ENCODE assay signal across 5 cellular contexts in the genomic region with DNA sequence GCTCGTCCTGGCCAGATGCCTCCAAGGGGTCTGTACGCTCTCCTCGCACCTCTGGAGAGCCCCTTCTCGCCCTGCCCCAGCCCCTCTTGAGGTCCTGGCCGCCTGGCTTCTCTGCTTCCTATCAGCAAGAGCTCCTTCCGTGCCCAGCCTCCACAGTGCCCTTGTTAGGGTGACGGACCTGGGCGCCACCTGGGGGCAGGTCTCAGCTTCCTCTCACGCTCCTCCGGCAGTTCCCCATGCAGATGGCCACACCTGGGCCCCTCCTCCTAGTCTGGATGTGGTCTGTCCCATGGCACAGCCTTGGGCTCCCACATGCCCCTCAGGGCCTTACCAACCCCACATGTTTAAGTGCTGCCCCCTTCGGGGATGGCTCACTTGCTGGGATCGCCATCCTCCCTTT. TPM values are rescaled to one million over a fixed set of nuclear protein-coding genes. Genes with fewer than 3 reads are reported as not detected.
"Had no signal": no experiment of that assay in that cellular context is flagged by ENCODE, and none has a peak within 500 bp of the region (broad histone marks: within the 10 kb centered on the region; RNA-seq: fewer than 3 reads in every experiment).

No MANE protein-coding gene starts in this region.

RNA-seq across cellular contexts. Expression of gene TMEM191B, which starts 6.7 kb away (rescaled TPM):
- total RNA-seq: IMR-90 had no signal
- polyA plus RNA-seq: IgD-negative memory B cell had no signal

RNA-seq across cellular contexts. Expression of gene GGTLC3, which starts 16.4 kb away (rescaled TPM):
- total RNA-seq: HT-29, HT1080, IMR-90, K562 had no signal
- polyA plus RNA-seq: IgD-negative memory B cell, IMR-90, K562 had no signal
